In genomic region chr4:30817489-30817888, GRCh38 we compare ENCODE assay signal across 2 cellular contexts.
A peak's percentile ranks its signal among the peaks of the same experiment; 100 is the strongest.
TF ChIP-seq lines count a peak whose summit lies in the region.

No MANE protein-coding gene starts in this region.

TF ChIP-seq in HepG2, 621 proteins besides CTCF, POLR2A, EP300 and RAD21:
- TF ChIP-seq HNF4G (IDR thresholded peaks at IDR 0.05; ENCODE audit: borderline replicate concordance, low read depth, low read length) (no peak), HNF4G (CRISPR knock-in tag; IDR thresholded peaks at IDR 0.05; ENCODE audit: borderline replicate concordance, low read depth) (no peak), TAF1 (CRISPR knock-in tag; IDR thresholded peaks at IDR 0.05) (no peak), WIZ (CRISPR knock-in tag; IDR thresholded peaks at IDR 0.05) (no peak), MAFK (conservative IDR thresholded peaks at IDR 0.05 in 1 of 2, IDR thresholded peaks at IDR 0.05 in 1 of 2; ENCODE audit: low read length in 2 of 2) (peak; percentile 93 to 98), TOE1 (CRISPR knock-in tag; IDR thresholded peaks at IDR 0.05) (no peak), MAZ (IDR thresholded peaks at IDR 0.05; ENCODE audit: borderline replicate concordance, low read depth, low read length) (no peak), MAZ (CRISPR knock-in tag; IDR thresholded peaks at IDR 0.05; ENCODE audit: low read depth) (no peak), E2F2 (CRISPR knock-in tag; IDR thresholded peaks at IDR 0.05; ENCODE audit: borderline replicate concordance) (no peak), MAFF (IDR thresholded peaks at IDR 0.05; ENCODE audit: low read depth, low read length) (peak; percentile 96), TBX3 (IDR thresholded peaks at IDR 0.05; ENCODE audit: borderline replicate concordance) (no peak), ZNF841 (CRISPR knock-in tag; IDR thresholded peaks at IDR 0.05; ENCODE audit: borderline replicate concordance) (no peak), ZIK1 (CRISPR knock-in tag; IDR thresholded peaks at IDR 0.05; ENCODE audit: borderline replicate concordance, low read depth) (no peak), AHR (CRISPR knock-in tag; IDR thresholded peaks at IDR 0.05) (no peak)

TF ChIP-seq in HCT116, 20 proteins besides CTCF, POLR2A, EP300 and RAD21:
- TF ChIP-seq SRF (IDR thresholded peaks at IDR 0.05; ENCODE audit: low read depth) (no peak), EZH2phosphoT487 (IDR thresholded peaks at IDR 0.05; ENCODE audit: borderline replicate concordance) (no peak), FOSL1 (IDR thresholded peaks at IDR 0.05; ENCODE audit: low read depth) (no peak)
TF ChIP-seq in HCT116: peak in this region for 0.
